Comparison of ENCODE assay signal across 22 cellular contexts in the genomic region with DNA sequence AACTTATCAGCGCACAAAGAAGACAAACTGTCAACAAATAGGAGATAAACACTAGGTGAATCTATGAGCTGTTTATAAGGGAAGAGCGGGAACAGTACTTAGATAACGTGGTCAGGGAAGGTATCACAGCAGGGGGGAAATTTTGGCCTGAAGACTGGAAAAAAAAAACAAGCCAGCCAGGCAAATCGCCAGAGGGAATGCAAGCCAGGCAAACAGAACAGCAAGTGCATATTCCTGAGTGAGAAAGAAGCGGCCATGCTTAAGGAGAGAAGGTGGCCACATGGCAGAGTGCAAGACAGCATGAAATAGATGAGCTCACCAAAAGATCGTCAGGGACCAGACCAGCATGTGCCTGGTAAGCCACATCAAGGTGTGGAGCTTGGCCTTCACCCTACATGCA.
"Had no signal": no experiment of that assay in that cellular context is flagged by ENCODE, and none has a peak within 500 bp of the region (broad histone marks: within the 10 kb centered on the region; RNA-seq: fewer than 3 reads in every experiment).

No MANE protein-coding gene starts in this region.

- DNase-seq: activated CD4-positive, alpha-beta memory T cell treated with anti-CD3 and anti-CD28 coated beads for 36 hours; activated CD4-positive, alpha-beta T cell treated with anti-CD3 and anti-CD28 coated beads, Interleukin-2, amount 10 ng/mL, durations not matched to agents 7 days and 5 days; activated CD8-positive, alpha-beta memory T cell treated with anti-CD3 and anti-CD28 coated beads for 24 hours; activated effector memory CD4-positive, alpha-beta T cell treated with anti-CD3 and anti-CD28 coated beads, Interleukin-2, amount 50 U/mL, for 16 hours; activated naive CD4-positive, alpha-beta T cell treated with Interleukin-2 at 50 U/mL for 16 hours; activated naive CD8-positive, alpha-beta T cell treated with anti-CD3 and anti-CD28 coated beads, Interleukin-2, amount 50 U/mL, for 24 hours; activated T-cell treated with anti-CD3 and anti-CD28 coated beads, Interleukin-2, amount 50 U/mL, for 4 hours; amniotic stem cell; MM.1S; NCI-H1694; NCI-H2081; NCI-H446 treated with DMSO at 0.1 percent for 48 hours; NCI-H524 treated with DMSO at 0.1 percent for 48 hours; NCI-H774; NK-92 treated with Interleukin-12 subunit alpha and Interleukin-12 subunit beta, amount 100 ng/mL, for 24 hours; PC-3; SHP77 treated with DMSO at 0.1 percent for 48 hours; T-helper 17 cell; T-helper 9 cell had no signal

- H3K4me3 ChIP-seq: ascending aorta had no signal

- ATAC-seq: activated naive CD4-positive, alpha-beta T cell treated with anti-CD3 and anti-CD28 coated beads, Interleukin-2, amount 50 U/mL, for 72 hours; activated naive CD8-positive, alpha-beta T cell treated with anti-CD3 and anti-CD28 coated beads, Interleukin-2, amount 50 U/mL, for 24 hours; activated T-cell treated with anti-CD3 and anti-CD28 coated beads, Interleukin-2, amount 50 U/mL, for 4 hours; PC-3; T-helper 17 cell; WTC11 had no signal
